1 cellular context compared by ENCODE assay signal in genomic region chr22:46652081-46652929, GRCh38.
TF ChIP-seq lines count a peak whose summit lies in the region.

No MANE protein-coding gene starts in this region.

TF ChIP-seq in HepG2, 621 proteins besides CTCF, POLR2A, EP300 and RAD21 (continued from another document and continues in another):
- TF ChIP-seq ZNF296 (CRISPR knock-in tag; conservative IDR thresholded peaks at IDR 0.05) (0 out of 2 replicates have a peak, but pooled peaks have one; percentile 22), ZNF331 (CRISPR knock-in tag; IDR thresholded peaks at IDR 0.05) (peak; percentile 77; the same call in 1 of the 2 replicates), HOXA3 (CRISPR knock-in tag; IDR thresholded peaks at IDR 0.05) (peak; percentile 76), ZNF292 (CRISPR knock-in tag; IDR thresholded peaks at IDR 0.05; ENCODE audit: borderline replicate concordance, low read depth) (peak; percentile 38; the same call in 1 of the 2 replicates), GMEB1 (CRISPR knock-in tag; IDR thresholded peaks at IDR 0.05; ENCODE audit: borderline replicate concordance) (0 out of 2 replicates have a peak, but pooled peaks have one; percentile 46), ZFP90 (CRISPR knock-in tag; IDR thresholded peaks at IDR 0.05; ENCODE audit: borderline replicate concordance) (peak; percentile 17; the same call in 1 of the 2 replicates), ZNF672 (CRISPR knock-in tag; IDR thresholded peaks at IDR 0.05) (no peak), GABPB1 (CRISPR knock-in tag; IDR thresholded peaks at IDR 0.05) (peak; percentile 60), MIER3 (CRISPR knock-in tag; IDR thresholded peaks at IDR 0.05; ENCODE audit: borderline replicate concordance) (peak; percentile 63; the same call in 1 of the 2 replicates), TGIF2 (CRISPR knock-in tag; IDR thresholded peaks at IDR 0.05) (no peak), YY1 (IDR thresholded peaks at IDR 0.05; ENCODE audit: insufficient read depth, insufficient replicate concordance, low read depth, low read length) (peak; percentile 40), SAFB2 (CRISPR knock-in tag; IDR thresholded peaks at IDR 0.05; ENCODE audit: borderline replicate concordance, low read depth) (0 out of 2 replicates have a peak, but pooled peaks have one; percentile 49), ZNF674 (CRISPR knock-in tag; IDR thresholded peaks at IDR 0.05; ENCODE audit: low read depth) (no peak), MLX (CRISPR knock-in tag; IDR thresholded peaks at IDR 0.05) (peak; percentile 53; the same call in 1 of the 2 replicates), MYPOP (CRISPR knock-in tag; IDR thresholded peaks at IDR 0.05) (no peak), SAP130 (CRISPR knock-in tag; IDR thresholded peaks at IDR 0.05; ENCODE audit: low read depth) (peak; percentile 67; the same call in 1 of the 2 replicates), ZBTB26 (CRISPR knock-in tag; IDR thresholded peaks at IDR 0.05; ENCODE audit: borderline replicate concordance) (no peak), PHF5A (CRISPR knock-in tag; IDR thresholded peaks at IDR 0.05; ENCODE audit: low read depth, unreplicated experiment) (no peak), YEATS2 (CRISPR knock-in tag; IDR thresholded peaks at IDR 0.05; ENCODE audit: borderline replicate concordance) (peak; percentile 18; the same call in 1 of the 2 replicates), TERF1 (CRISPR knock-in tag; IDR thresholded peaks at IDR 0.05) (no peak), SOX5 (CRISPR knock-in tag; IDR thresholded peaks at IDR 0.05; ENCODE audit: borderline replicate concordance) (peak; percentile 87), HNRNPLL (IDR thresholded peaks at IDR 0.05; ENCODE audit: low read depth, low read length, poor library complexity, severe bottlenecking) (peak; percentile 37), HMGXB3 (CRISPR knock-in tag; IDR thresholded peaks at IDR 0.05; ENCODE audit: borderline replicate concordance) (peak; percentile 74; the same call in 1 of the 2 replicates), BCL6 (CRISPR knock-in tag; IDR thresholded peaks at IDR 0.05) (peak; percentile 82), RARA (CRISPR knock-in tag; IDR thresholded peaks at IDR 0.05) (peak; percentile 99), ZNF326 (CRISPR knock-in tag; IDR thresholded peaks at IDR 0.05; ENCODE audit: borderline replicate concordance) (no peak)
- TF ChIP-seq, protein P1, sequence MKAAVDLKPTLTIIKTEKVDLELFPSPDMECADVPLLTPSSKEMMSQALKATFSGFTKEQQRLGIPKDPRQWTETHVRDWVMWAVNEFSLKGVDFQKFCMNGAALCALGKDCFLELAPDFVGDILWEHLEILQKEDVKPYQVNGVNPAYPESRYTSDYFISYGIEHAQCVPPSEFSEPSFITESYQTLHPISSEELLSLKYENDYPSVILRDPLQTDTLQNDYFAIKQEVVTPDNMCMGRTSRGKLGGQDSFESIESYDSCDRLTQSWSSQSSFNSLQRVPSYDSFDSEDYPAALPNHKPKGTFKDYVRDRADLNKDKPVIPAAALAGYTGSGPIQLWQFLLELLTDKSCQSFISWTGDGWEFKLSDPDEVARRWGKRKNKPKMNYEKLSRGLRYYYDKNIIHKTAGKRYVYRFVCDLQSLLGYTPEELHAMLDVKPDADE (CRISPR knock-in tag; IDR thresholded peaks at IDR 0.05) = no peak
- TF ChIP-seq, protein P2, sequence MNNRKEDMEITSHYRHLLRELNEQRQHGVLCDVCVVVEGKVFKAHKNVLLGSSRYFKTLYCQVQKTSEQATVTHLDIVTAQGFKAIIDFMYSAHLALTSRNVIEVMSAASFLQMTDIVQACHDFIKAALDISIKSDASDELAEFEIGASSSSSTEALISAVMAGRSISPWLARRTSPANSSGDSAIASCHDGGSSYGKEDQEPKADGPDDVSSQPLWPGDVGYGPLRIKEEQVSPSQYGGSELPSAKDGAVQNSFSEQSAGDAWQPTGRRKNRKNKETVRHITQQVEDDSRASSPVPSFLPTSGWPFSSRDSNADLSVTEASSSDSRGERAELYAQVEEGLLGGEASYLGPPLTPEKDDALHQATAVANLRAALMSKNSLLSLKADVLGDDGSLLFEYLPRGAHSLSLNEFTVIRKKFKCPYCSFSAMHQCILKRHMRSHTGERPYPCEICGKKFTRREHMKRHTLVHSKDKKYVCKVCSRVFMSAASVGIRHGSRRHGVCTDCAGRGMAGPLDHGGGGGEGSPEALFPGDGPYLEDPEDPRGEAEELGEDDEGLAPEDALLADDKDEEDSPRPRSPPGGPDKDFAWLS (CRISPR knock-in tag; IDR thresholded peaks at IDR 0.05; ENCODE audit: borderline replicate concordance) = no peak
- TF ChIP-seq, protein P3, sequence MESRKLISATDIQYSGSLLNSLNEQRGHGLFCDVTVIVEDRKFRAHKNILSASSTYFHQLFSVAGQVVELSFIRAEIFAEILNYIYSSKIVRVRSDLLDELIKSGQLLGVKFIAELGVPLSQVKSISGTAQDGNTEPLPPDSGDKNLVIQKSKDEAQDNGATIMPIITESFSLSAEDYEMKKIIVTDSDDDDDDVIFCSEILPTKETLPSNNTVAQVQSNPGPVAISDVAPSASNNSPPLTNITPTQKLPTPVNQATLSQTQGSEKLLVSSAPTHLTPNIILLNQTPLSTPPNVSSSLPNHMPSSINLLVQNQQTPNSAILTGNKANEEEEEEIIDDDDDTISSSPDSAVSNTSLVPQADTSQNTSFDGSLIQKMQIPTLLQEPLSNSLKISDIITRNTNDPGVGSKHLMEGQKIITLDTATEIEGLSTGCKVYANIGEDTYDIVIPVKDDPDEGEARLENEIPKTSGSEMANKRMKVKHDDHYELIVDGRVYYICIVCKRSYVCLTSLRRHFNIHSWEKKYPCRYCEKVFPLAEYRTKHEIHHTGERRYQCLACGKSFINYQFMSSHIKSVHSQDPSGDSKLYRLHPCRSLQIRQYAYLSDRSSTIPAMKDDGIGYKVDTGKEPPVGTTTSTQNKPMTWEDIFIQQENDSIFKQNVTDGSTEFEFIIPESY (CRISPR knock-in tag; IDR thresholded peaks at IDR 0.05) = 0 out of 2 replicates have a peak, but pooled peaks have one; percentile 55
- TF ChIP-seq, protein P4, sequence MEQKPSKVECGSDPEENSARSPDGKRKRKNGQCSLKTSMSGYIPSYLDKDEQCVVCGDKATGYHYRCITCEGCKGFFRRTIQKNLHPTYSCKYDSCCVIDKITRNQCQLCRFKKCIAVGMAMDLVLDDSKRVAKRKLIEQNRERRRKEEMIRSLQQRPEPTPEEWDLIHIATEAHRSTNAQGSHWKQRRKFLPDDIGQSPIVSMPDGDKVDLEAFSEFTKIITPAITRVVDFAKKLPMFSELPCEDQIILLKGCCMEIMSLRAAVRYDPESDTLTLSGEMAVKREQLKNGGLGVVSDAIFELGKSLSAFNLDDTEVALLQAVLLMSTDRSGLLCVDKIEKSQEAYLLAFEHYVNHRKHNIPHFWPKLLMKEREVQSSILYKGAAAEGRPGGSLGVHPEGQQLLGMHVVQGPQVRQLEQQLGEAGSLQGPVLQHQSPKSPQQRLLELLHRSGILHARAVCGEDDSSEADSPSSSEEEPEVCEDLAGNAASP (CRISPR knock-in tag; IDR thresholded peaks at IDR 0.05; ENCODE audit: borderline replicate concordance) = peak; percentile 84; the same call in 1 of the 2 replicates
- TF ChIP-seq, protein P5, sequence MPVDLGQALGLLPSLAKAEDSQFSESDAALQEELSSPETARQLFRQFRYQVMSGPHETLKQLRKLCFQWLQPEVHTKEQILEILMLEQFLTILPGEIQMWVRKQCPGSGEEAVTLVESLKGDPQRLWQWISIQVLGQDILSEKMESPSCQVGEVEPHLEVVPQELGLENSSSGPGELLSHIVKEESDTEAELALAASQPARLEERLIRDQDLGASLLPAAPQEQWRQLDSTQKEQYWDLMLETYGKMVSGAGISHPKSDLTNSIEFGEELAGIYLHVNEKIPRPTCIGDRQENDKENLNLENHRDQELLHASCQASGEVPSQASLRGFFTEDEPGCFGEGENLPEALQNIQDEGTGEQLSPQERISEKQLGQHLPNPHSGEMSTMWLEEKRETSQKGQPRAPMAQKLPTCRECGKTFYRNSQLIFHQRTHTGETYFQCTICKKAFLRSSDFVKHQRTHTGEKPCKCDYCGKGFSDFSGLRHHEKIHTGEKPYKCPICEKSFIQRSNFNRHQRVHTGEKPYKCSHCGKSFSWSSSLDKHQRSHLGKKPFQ (CRISPR knock-in tag; IDR thresholded peaks at IDR 0.05; ENCODE audit: insufficient replicate concordance) = peak; percentile 80
- TF ChIP-seq, protein P6, sequence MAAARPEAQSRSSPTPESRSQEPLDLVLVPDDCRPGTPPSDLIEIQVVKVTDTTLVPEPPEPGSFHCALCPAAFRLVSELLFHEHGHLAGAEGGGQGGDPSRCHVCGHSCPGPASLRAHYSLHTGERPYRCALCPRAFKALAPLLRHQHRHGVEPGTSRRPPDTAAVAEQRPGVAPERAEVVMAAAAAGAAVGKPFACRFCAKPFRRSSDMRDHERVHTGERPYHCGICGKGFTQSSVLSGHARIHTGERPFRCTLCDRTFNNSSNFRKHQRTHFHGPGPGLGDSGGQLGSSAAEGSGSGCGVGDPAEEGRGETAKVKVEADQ (CRISPR knock-in tag; IDR thresholded peaks at IDR 0.05; ENCODE audit: borderline replicate concordance) = 0 out of 2 replicates have a peak, but pooled peaks have one; percentile 63
